ENCODE assay signal across 8 cellular contexts in genomic region chr11:64334764-64335741, GRCh38. TPM values are rescaled to one million over a fixed set of nuclear protein-coding genes. Genes with fewer than 3 reads are reported as not detected.
A peak's percentile ranks its signal among the peaks of the same experiment; 100 is the strongest.
DNase-seq lines count a peak whose midpoint lies in the region; ATAC-seq and TF ChIP-seq lines count a peak whose summit lies in the region.

No MANE protein-coding gene starts in this region.

- H3K79me2 ChIP-seq in PC-3 (ENCODE audit: low read length) (no peaks in the 10 kb centered on the region), osteoblast (ENCODE audit: insufficient read depth, low read length) (no peaks in the 10 kb centered on the region)

- H3K27ac ChIP-seq in PC-3 (ENCODE audit: low read length) (peak overlapping the region; percentile 55), osteoblast (ENCODE audit: low read depth, low read length) (no peak overlapping the region)

- peak overlapping the region; percentile 68 for H3K4me2 ChIP-seq in PC-3 (ENCODE audit: low read length)
- no peak overlapping the region for H3K4me2 ChIP-seq in osteoblast (ENCODE audit: insufficient read depth, low read length)

- H4K20me1 ChIP-seq in PC-3 (ENCODE audit: low read length), result no peaks in the 10 kb centered on the region
- H4K20me1 ChIP-seq in osteoblast (ENCODE audit: insufficient read depth, low read length), result no peaks in the 10 kb centered on the region

- POLR2A ChIA-PET in PC-3 (lab: Charles Lee; ENCODE audit: unreplicated experiment), result interaction anchor here (1.5 kb wide), 1 partner anchor 17 kb away, joined by 10 read pairs; the partner anchor contains the start of genes PRDX5 and TRMT112

- no peaks in the 10 kb centered on the region for H3K27me3 ChIP-seq in PC-3 (ENCODE audit: low read length)
- H3K27me3 ChIP-seq in osteoblast (ENCODE audit: insufficient read depth, low read length), result no peaks in the 10 kb centered on the region

- no peaks in the 10 kb centered on the region for H3K9me3 ChIP-seq in PC-3 (ENCODE audit: low read length)
- H3K9me3 ChIP-seq in osteoblast (ENCODE audit: low read depth, low read length), result no peaks in the 10 kb centered on the region

- no TSS peak for BruUV-seq in PC-3 (replicated peaks; lab: Mats Ljungman, UMichigan)

- no peaks in the 10 kb centered on the region for H3K9me2 ChIP-seq in PC-3 (replicated peaks; ENCODE audit: low read length)

- intact Hi-C loops in Right ventricle myocardium inferior (cut with DNase I) (no loop called here), cardiac septum (cut with DNase I) (no loop called here), PC-3 (cut with micrococcal nuclease) (loop anchor here (2.0 kb wide), 1 partner anchor 18 kb away; the partner anchor contains the start of gene TRMT112), posterior cingulate gyrus (cut with DNase I) (no loop called here)

- TF ChIP-seq CTCF in PC-3 (conservative IDR thresholded peaks at IDR 0.05; ENCODE audit: low read depth, low read length), result no peak
- TF ChIP-seq CTCF in osteoblast (IDR thresholded peaks at IDR 0.05; ENCODE audit: extremely low read depth, low read depth, low read length), result no peak

- H2AFZ ChIP-seq in PC-3 (ENCODE audit: low read length), result no peak overlapping the region
- H2AFZ ChIP-seq in osteoblast (ENCODE audit: low read length), result no peak overlapping the region

- H3K36me3 ChIP-seq in PC-3 (ENCODE audit: low read depth, low read length) (no peaks in the 10 kb centered on the region), osteoblast (ENCODE audit: insufficient read depth, low read length) (no peaks in the 10 kb centered on the region)

- H3K4me3 ChIP-seq in PC-3 (ENCODE audit: low read length) (no peak overlapping the region), osteoblast (ENCODE audit: insufficient read depth, low read length) (no peak overlapping the region)

- peaks cover 5% of the 10 kb centered on the region for H3F3A ChIP-seq in PC-3 (ENCODE audit: low read length, unreplicated experiment)

- ATAC-seq in Right ventricle myocardium inferior (peak; percentile 32), GM21786 (IDR thresholded peaks at IDR 0.05; ENCODE audit: unreplicated experiment) (peak; percentile 80), PC-3 (peak; percentile 87)

- no peak overlapping the region for H3K9ac ChIP-seq in PC-3 (ENCODE audit: low read length)

- H3K4me1 ChIP-seq in PC-3 (ENCODE audit: insufficient read depth, low read length) (peaks cover 28% of the 10 kb centered on the region), osteoblast (ENCODE audit: insufficient read depth, low read length) (peaks cover 22% of the 10 kb centered on the region)

- DNase-seq in Right ventricle myocardium inferior (ENCODE audit: missing footprints) (no peak), cardiac septum (ENCODE audit: low spot score) (no peak), HUDEP-2 (lab: John Stamatoyannopoulos, UW; ENCODE audit: unreplicated experiment in 76 of 76) (peak in 74 of 76 experiments; percentile 45 to 98 (median 92)), PC-3 (peak; percentile 100), dermis blood vessel endothelial cell (peak; percentile 45), osteoblast (ENCODE audit: insufficient read length, low spot score, missing footprints) (peak; percentile 95), posterior cingulate gyrus (no peak)

- CTCF ChIA-PET in PC-3 (lab: Charles Lee), result interaction anchor here (0.5 to 1.3 kb wide), 4 partner anchors 18 to 150 kb away, joined by 5 to 8 read pairs (median 7); partner anchors contain the start of genes PRDX5 and TRMT112

RNA-seq across cellular contexts. Expression of gene CCDC88B, which starts 5.0 kb away (rescaled TPM):
- total RNA-seq in Right ventricle myocardium inferior (7.7 TPM), cardiac septum (6.3 TPM), PC-3 (2014; rRNA removed) (19.6 and 21.0 TPM in 2 replicates), dermis blood vessel endothelial cell (0.56 and 1.2 TPM in 2 replicates), osteoblast (0.29 and 1.4 TPM in 2 replicates)

RNA-seq across cellular contexts. Expression of gene PRDX5, which starts 17.1 kb away (rescaled TPM):
- total RNA-seq in Right ventricle myocardium inferior (410 TPM), cardiac septum (208 TPM), PC-3 (2014; rRNA removed) (467 and 585 TPM in 2 replicates), dermis blood vessel endothelial cell (129 and 245 TPM in 2 replicates), osteoblast (238 and 245 TPM in 2 replicates)

RNA-seq across cellular contexts. Expression of gene TRMT112, which starts 17.7 kb away (rescaled TPM):
- total RNA-seq in Right ventricle myocardium inferior (92.8 TPM), cardiac septum (75.1 TPM), PC-3 (2014; rRNA removed) (812 and 815 TPM in 2 replicates), dermis blood vessel endothelial cell (202 and 290 TPM in 2 replicates), osteoblast (104 and 123 TPM in 2 replicates)

RNA-seq across cellular contexts. Expression of gene RPS6KA4, which starts 23.9 kb away (rescaled TPM):
- total RNA-seq in Right ventricle myocardium inferior (18.7 TPM), cardiac septum (15.4 TPM), PC-3 (2014; rRNA removed) (148 and 189 TPM in 2 replicates), dermis blood vessel endothelial cell (35.9 and 46.6 TPM in 2 replicates), osteoblast (35.9 and 39.4 TPM in 2 replicates)

RNA-seq across cellular contexts. Expression of gene ESRRA, which starts 29.7 kb away (rescaled TPM):
- total RNA-seq in Right ventricle myocardium inferior, result 217 TPM
- total RNA-seq in cardiac septum, result 116 TPM
- total RNA-seq in PC-3 (2014; rRNA removed), result 111 and 114 TPM in 2 replicates
- total RNA-seq in dermis blood vessel endothelial cell, result 60.3 and 76.7 TPM in 2 replicates
- total RNA-seq in osteoblast, result 24.5 and 28.6 TPM in 2 replicates

Comparison
In these comparisons a context has a peak if more than half of its experiments do, and no peak if none do; other contexts are left out.
1. ATAC-seq: peak in every context shown above with its lines; median percentile 87 in PC-3; 80 in GM21786; 32 in Right ventricle myocardium inferior.
2. DNase-seq: peak in HUDEP-2 (74 of 76), PC-3 (single experiment), dermis blood vessel endothelial cell (single experiment) and osteoblast (single experiment); none in Right ventricle myocardium inferior (single experiment), cardiac septum (single experiment) and posterior cingulate gyrus (0 of 10).